ENCODE assay signal across 1 cellular context in genomic region chr17:10447035-10447931, GRCh38.
TF ChIP-seq lines count a peak whose summit lies in the region.

No MANE protein-coding gene starts in this region.

TF ChIP-seq in HepG2, 621 proteins besides CTCF, POLR2A, EP300 and RAD21 (continued from another document and continues in another):
- TF ChIP-seq TCF12 (IDR thresholded peaks at IDR 0.05): no peak
- no peak for TF ChIP-seq TCF12 (CRISPR knock-in tag; IDR thresholded peaks at IDR 0.05)
- TF ChIP-seq SMAD3 (CRISPR knock-in tag; IDR thresholded peaks at IDR 0.05): no peak
- TF ChIP-seq, protein P1, sequence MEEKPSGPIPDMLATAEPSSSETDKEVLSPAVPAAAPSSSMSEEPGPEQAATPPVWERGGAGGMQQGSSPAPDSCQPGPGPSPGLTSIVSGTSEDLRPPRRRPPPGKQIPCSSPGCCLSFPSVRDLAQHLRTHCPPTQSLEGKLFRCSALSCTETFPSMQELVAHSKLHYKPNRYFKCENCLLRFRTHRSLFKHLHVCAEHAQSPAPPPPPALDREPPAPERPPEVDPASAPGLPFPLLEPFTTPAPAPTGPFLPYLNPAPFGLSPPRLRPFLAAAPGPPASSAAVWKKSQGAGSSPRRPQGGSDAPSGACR (CRISPR knock-in tag; IDR thresholded peaks at IDR 0.05): no peak
- TF ChIP-seq ZIK1 (CRISPR knock-in tag; IDR thresholded peaks at IDR 0.05; ENCODE audit: borderline replicate concordance, low read depth): no peak
- no peak for TF ChIP-seq AHR (CRISPR knock-in tag; IDR thresholded peaks at IDR 0.05)
- TF ChIP-seq ZNF556 (CRISPR knock-in tag; IDR thresholded peaks at IDR 0.05; ENCODE audit: borderline replicate concordance): no peak
- no peak for TF ChIP-seq ZNF17 (CRISPR knock-in tag; IDR thresholded peaks at IDR 0.05)
- TF ChIP-seq ZFAT (CRISPR knock-in tag; conservative IDR thresholded peaks at IDR 0.05): no peak
- no peak for TF ChIP-seq FUBP1 (CRISPR knock-in tag; IDR thresholded peaks at IDR 0.05; ENCODE audit: borderline replicate concordance)
- no peak for TF ChIP-seq SP4 (CRISPR knock-in tag; IDR thresholded peaks at IDR 0.05)
- TF ChIP-seq ESRRA (CRISPR knock-in tag; IDR thresholded peaks at IDR 0.05; ENCODE audit: low read depth): no peak
- no peak for TF ChIP-seq ZNF772 (CRISPR knock-in tag; IDR thresholded peaks at IDR 0.05)
- TF ChIP-seq EHMT2 (IDR thresholded peaks at IDR 0.05; ENCODE audit: borderline replicate concordance, low read depth, low read length): peak; percentile 64; the same call in 1 of the 2 replicates
- TF ChIP-seq, protein P2, sequence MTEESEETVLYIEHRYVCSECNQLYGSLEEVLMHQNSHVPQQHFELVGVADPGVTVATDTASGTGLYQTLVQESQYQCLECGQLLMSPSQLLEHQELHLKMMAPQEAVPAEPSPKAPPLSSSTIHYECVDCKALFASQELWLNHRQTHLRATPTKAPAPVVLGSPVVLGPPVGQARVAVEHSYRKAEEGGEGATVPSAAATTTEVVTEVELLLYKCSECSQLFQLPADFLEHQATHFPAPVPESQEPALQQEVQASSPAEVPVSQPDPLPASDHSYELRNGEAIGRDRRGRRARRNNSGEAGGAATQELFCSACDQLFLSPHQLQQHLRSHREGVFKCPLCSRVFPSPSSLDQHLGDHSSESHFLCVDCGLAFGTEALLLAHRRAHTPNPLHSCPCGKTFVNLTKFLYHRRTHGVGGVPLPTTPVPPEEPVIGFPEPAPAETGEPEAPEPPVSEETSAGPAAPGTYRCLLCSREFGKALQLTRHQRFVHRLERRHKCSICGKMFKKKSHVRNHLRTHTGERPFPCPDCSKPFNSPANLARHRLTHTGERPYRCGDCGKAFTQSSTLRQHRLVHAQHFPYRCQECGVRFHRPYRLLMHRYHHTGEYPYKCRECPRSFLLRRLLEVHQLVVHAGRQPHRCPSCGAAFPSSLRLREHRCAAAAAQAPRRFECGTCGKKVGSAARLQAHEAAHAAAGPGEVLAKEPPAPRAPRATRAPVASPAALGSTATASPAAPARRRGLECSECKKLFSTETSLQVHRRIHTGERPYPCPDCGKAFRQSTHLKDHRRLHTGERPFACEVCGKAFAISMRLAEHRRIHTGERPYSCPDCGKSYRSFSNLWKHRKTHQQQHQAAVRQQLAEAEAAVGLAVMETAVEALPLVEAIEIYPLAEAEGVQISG (CRISPR knock-in tag; IDR thresholded peaks at IDR 0.05): no peak
- TF ChIP-seq IRF9 (CRISPR knock-in tag; IDR thresholded peaks at IDR 0.05; ENCODE audit: borderline replicate concordance): no peak
- TF ChIP-seq NFKB2 (CRISPR knock-in tag; IDR thresholded peaks at IDR 0.05; ENCODE audit: borderline replicate concordance): no peak
- TF ChIP-seq ZFP82 (CRISPR knock-in tag; IDR thresholded peaks at IDR 0.05; ENCODE audit: borderline replicate concordance): no peak
- no peak for TF ChIP-seq ISX (CRISPR knock-in tag; conservative IDR thresholded peaks at IDR 0.05)
- no peak for TF ChIP-seq MXD4 (CRISPR knock-in tag; IDR thresholded peaks at IDR 0.05)
- TF ChIP-seq RELA (CRISPR knock-in tag; IDR thresholded peaks at IDR 0.05): no peak
- TF ChIP-seq NCOA1 (CRISPR knock-in tag; IDR thresholded peaks at IDR 0.05): no peak
- TF ChIP-seq, protein P3, sequence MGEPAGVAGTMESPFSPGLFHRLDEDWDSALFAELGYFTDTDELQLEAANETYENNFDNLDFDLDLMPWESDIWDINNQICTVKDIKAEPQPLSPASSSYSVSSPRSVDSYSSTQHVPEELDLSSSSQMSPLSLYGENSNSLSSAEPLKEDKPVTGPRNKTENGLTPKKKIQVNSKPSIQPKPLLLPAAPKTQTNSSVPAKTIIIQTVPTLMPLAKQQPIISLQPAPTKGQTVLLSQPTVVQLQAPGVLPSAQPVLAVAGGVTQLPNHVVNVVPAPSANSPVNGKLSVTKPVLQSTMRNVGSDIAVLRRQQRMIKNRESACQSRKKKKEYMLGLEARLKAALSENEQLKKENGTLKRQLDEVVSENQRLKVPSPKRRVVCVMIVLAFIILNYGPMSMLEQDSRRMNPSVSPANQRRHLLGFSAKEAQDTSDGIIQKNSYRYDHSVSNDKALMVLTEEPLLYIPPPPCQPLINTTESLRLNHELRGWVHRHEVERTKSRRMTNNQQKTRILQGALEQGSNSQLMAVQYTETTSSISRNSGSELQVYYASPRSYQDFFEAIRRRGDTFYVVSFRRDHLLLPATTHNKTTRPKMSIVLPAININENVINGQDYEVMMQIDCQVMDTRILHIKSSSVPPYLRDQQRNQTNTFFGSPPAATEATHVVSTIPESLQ (CRISPR knock-in tag; conservative IDR thresholded peaks at IDR 0.05): no peak
- TF ChIP-seq, protein P4, sequence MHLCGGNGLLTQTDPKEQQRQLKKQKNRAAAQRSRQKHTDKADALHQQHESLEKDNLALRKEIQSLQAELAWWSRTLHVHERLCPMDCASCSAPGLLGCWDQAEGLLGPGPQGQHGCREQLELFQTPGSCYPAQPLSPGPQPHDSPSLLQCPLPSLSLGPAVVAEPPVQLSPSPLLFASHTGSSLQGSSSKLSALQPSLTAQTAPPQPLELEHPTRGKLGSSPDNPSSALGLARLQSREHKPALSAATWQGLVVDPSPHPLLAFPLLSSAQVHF (CRISPR knock-in tag; IDR thresholded peaks at IDR 0.05): no peak
- TF ChIP-seq FOXP1 (IDR thresholded peaks at IDR 0.05): no peak
- peak; percentile 76 for TF ChIP-seq FOXP1 (CRISPR knock-in tag; IDR thresholded peaks at IDR 0.05)
- TF ChIP-seq SAP130 (CRISPR knock-in tag; IDR thresholded peaks at IDR 0.05; ENCODE audit: low read depth): peak; percentile 63
- TF ChIP-seq MXI1 (IDR thresholded peaks at IDR 0.05; ENCODE audit: borderline replicate concordance, low read depth, low read length): no peak; the same call in 2 of the 3 replicates
- no peak for TF ChIP-seq ZNF383 (CRISPR knock-in tag; IDR thresholded peaks at IDR 0.05; ENCODE audit: borderline replicate concordance)
- TF ChIP-seq SKI (IDR thresholded peaks at IDR 0.05; ENCODE audit: partially characterized antibody): no peak
- peak; percentile 73 for TF ChIP-seq RXRB (CRISPR knock-in tag; IDR thresholded peaks at IDR 0.05; ENCODE audit: borderline replicate concordance)
- 0 out of 2 replicates have a peak, but pooled peaks have one; percentile 62 for TF ChIP-seq MEIS2 (CRISPR knock-in tag; IDR thresholded peaks at IDR 0.05)
- TF ChIP-seq REPIN1 (CRISPR knock-in tag; IDR thresholded peaks at IDR 0.05; ENCODE audit: borderline replicate concordance, low read depth): no peak
- TF ChIP-seq ZFP1 (CRISPR knock-in tag; IDR thresholded peaks at IDR 0.05): no peak
- no peak for TF ChIP-seq SRSF4 (IDR thresholded peaks at IDR 0.05; ENCODE audit: low read depth, low read length, poor library complexity, severe bottlenecking)
- no peak for TF ChIP-seq E2F2 (CRISPR knock-in tag; IDR thresholded peaks at IDR 0.05; ENCODE audit: borderline replicate concordance)
- TF ChIP-seq GATAD1 (CRISPR knock-in tag; IDR thresholded peaks at IDR 0.05): no peak
- TF ChIP-seq HMGA1 (CRISPR knock-in tag; conservative IDR thresholded peaks at IDR 0.05): no peak
- TF ChIP-seq ZNF746 (CRISPR knock-in tag; IDR thresholded peaks at IDR 0.05): no peak
- no peak for TF ChIP-seq ZBTB20 (CRISPR knock-in tag; IDR thresholded peaks at IDR 0.05; ENCODE audit: borderline replicate concordance, low read depth)
- TF ChIP-seq PRPF4 (IDR thresholded peaks at IDR 0.05; ENCODE audit: low read depth, low read length, poor library complexity, severe bottlenecking): no peak
- no peak for TF ChIP-seq ZNF749 (CRISPR knock-in tag; IDR thresholded peaks at IDR 0.05; ENCODE audit: borderline replicate concordance)
- no peak for TF ChIP-seq ZBTB7B (CRISPR knock-in tag; IDR thresholded peaks at IDR 0.05)
- TF ChIP-seq DZIP1 (CRISPR knock-in tag; IDR thresholded peaks at IDR 0.05): no peak
- TF ChIP-seq BCL6 (CRISPR knock-in tag; IDR thresholded peaks at IDR 0.05): peak; percentile 65
- TF ChIP-seq KAT8 (CRISPR knock-in tag; IDR thresholded peaks at IDR 0.05): no peak; the same call in 1 of the 2 replicates
- peak; percentile 22; the same call in 1 of the 2 replicates for TF ChIP-seq ZFX (CRISPR knock-in tag; IDR thresholded peaks at IDR 0.05; ENCODE audit: low read depth)
- no peak for TF ChIP-seq TBP (CRISPR knock-in tag; IDR thresholded peaks at IDR 0.05)
- no peak for TF ChIP-seq ARID2 (CRISPR knock-in tag; IDR thresholded peaks at IDR 0.05; ENCODE audit: borderline replicate concordance)
- TF ChIP-seq ZNF569 (CRISPR knock-in tag; IDR thresholded peaks at IDR 0.05; ENCODE audit: borderline replicate concordance): no peak
- TF ChIP-seq, protein P5, sequence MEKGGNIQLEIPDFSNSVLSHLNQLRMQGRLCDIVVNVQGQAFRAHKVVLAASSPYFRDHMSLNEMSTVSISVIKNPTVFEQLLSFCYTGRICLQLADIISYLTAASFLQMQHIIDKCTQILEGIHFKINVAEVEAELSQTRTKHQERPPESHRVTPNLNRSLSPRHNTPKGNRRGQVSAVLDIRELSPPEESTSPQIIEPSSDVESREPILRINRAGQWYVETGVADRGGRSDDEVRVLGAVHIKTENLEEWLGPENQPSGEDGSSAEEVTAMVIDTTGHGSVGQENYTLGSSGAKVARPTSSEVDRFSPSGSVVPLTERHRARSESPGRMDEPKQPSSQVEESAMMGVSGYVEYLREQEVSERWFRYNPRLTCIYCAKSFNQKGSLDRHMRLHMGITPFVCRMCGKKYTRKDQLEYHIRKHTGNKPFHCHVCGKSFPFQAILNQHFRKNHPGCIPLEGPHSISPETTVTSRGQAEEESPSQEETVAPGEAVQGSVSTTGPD (CRISPR knock-in tag; IDR thresholded peaks at IDR 0.05): no peak
- TF ChIP-seq ZNF550 (CRISPR knock-in tag; IDR thresholded peaks at IDR 0.05; ENCODE audit: borderline replicate concordance): no peak
- no peak for TF ChIP-seq ZNF431 (CRISPR knock-in tag; IDR thresholded peaks at IDR 0.05; ENCODE audit: borderline replicate concordance, low read depth)
- TF ChIP-seq SMAD9 (CRISPR knock-in tag; IDR thresholded peaks at IDR 0.05): no peak
- TF ChIP-seq ZNF790 (CRISPR knock-in tag; IDR thresholded peaks at IDR 0.05; ENCODE audit: borderline replicate concordance): no peak
- TF ChIP-seq DRAP1 (CRISPR knock-in tag; IDR thresholded peaks at IDR 0.05): no peak
- TF ChIP-seq PLSCR1 (CRISPR knock-in tag; IDR thresholded peaks at IDR 0.05; ENCODE audit: borderline replicate concordance): no peak
- TF ChIP-seq SP140L (CRISPR knock-in tag; IDR thresholded peaks at IDR 0.05; ENCODE audit: borderline replicate concordance): no peak
